ENCODE assay signal across 1 cellular context in genomic region chr2:179237209-179237946, GRCh38.
TF ChIP-seq lines count a peak whose summit lies in the region.

No MANE protein-coding gene starts in this region.

TF ChIP-seq in GM23338, 12 proteins besides CTCF, POLR2A, EP300 and RAD21 (continued from another document):
- no peak for TF ChIP-seq ZNF462 (CRISPR knock-in tag; IDR thresholded peaks at IDR 0.05)
- TF ChIP-seq ZNF331 (CRISPR knock-in tag; IDR thresholded peaks at IDR 0.05; ENCODE audit: low read depth) = no peak
- no peak for TF ChIP-seq STAT1 (IDR thresholded peaks at IDR 0.05; ENCODE audit: unreplicated experiment)
- TF ChIP-seq EZH2phosphoT487 (IDR thresholded peaks at IDR 0.05; ENCODE audit: unreplicated experiment) = no peak
- no peak for TF ChIP-seq ZNF114 (CRISPR knock-in tag; IDR thresholded peaks at IDR 0.05)
- no peak for TF ChIP-seq REST (IDR thresholded peaks at IDR 0.05; ENCODE audit: unreplicated experiment)
